In the genomic region with DNA sequence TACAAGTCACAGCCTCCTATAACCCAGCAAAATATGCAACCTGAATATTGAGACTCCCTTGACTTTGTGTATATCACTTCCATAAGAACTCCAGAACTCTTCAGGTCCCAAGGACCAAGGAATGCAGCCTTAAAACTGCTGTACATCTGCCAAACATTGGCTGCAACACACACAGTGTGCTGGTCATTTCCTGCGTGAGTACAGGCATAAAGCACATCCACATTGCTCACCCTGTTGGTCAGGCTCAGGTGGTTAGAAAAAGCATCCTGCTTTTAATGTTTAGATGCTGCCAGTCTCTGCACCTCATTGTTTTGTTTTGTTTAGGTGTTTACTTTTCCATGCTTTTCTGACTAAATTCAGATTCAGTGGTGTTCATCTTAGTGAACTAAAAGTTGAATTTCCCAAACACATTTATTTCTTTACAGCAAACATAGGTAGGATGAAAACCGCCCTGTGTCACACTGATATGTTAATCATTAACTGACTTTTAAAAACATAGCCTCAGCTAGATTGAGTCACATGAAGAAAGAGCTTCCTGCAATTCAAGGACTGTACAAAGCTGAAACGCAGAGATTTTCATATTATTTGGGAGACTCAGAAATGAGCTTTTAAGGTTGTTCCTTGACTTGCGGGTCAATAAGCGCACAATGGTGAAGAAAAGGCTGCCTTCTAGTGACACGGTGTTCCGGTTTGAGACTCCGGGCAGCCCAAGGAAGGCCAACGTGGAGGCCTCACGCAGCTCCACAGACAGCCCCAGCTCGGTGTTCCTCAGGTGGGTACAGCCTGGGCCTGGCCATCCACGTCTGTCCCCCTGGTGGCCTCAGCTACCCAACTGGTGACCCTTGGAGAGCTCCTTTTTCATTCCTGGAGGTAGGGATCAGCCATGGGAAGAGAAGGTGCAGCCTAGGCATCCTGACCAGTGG, we compare ENCODE assay signal across 1 cellular context.
TF ChIP-seq lines count a peak whose summit lies in the region.

No MANE protein-coding gene starts in this region.

TF ChIP-seq in GM23338, 12 proteins besides CTCF, POLR2A, EP300 and RAD21 (continued from another document):
- TF ChIP-seq ZNF462 (CRISPR knock-in tag; IDR thresholded peaks at IDR 0.05) (peak; percentile 73), REST (IDR thresholded peaks at IDR 0.05; ENCODE audit: unreplicated experiment) (no peak), EZH2 (IDR thresholded peaks at IDR 0.05; ENCODE audit: low read depth, unreplicated experiment) (no peak)
